In genomic region chr16:67245189-67245585, GRCh38 we compare ENCODE assay signal across 2 cellular contexts.
TF ChIP-seq lines count a peak whose summit lies in the region.

No MANE protein-coding gene starts in this region.

TF ChIP-seq in SK-N-SH, 30 proteins besides CTCF, POLR2A, EP300 and RAD21 (continued from another document):
- TF ChIP-seq RXRA (IDR thresholded peaks at IDR 0.05; ENCODE audit: borderline replicate concordance, low read depth) (no peak), SMC3 (IDR thresholded peaks at IDR 0.05; ENCODE audit: low read depth, low read length) (no peak), POLR2AphosphoS5 (IDR thresholded peaks at IDR 0.05; ENCODE audit: low read depth, low read length) (no peak), EZH2phosphoT487 (IDR thresholded peaks at IDR 0.05; ENCODE audit: borderline replicate concordance, low read depth) (no peak), MEF2A (IDR thresholded peaks at IDR 0.05; ENCODE audit: borderline replicate concordance, low read depth) (no peak), USF1 (IDR thresholded peaks at IDR 0.05; ENCODE audit: borderline replicate concordance, low read depth) (no peak), NFIC (IDR thresholded peaks at IDR 0.05; ENCODE audit: borderline replicate concordance) (no peak), TEAD4 (IDR thresholded peaks at IDR 0.05; ENCODE audit: borderline replicate concordance, insufficient read depth) (no peak), ELF1 (IDR thresholded peaks at IDR 0.05) (no peak), TAF1 (IDR thresholded peaks at IDR 0.05; ENCODE audit: borderline replicate concordance, low read depth, low read length) (no peak), RFX5 (IDR thresholded peaks at IDR 0.05; ENCODE audit: low read length) (no peak)
- TF ChIP-seq, protein P1, sequence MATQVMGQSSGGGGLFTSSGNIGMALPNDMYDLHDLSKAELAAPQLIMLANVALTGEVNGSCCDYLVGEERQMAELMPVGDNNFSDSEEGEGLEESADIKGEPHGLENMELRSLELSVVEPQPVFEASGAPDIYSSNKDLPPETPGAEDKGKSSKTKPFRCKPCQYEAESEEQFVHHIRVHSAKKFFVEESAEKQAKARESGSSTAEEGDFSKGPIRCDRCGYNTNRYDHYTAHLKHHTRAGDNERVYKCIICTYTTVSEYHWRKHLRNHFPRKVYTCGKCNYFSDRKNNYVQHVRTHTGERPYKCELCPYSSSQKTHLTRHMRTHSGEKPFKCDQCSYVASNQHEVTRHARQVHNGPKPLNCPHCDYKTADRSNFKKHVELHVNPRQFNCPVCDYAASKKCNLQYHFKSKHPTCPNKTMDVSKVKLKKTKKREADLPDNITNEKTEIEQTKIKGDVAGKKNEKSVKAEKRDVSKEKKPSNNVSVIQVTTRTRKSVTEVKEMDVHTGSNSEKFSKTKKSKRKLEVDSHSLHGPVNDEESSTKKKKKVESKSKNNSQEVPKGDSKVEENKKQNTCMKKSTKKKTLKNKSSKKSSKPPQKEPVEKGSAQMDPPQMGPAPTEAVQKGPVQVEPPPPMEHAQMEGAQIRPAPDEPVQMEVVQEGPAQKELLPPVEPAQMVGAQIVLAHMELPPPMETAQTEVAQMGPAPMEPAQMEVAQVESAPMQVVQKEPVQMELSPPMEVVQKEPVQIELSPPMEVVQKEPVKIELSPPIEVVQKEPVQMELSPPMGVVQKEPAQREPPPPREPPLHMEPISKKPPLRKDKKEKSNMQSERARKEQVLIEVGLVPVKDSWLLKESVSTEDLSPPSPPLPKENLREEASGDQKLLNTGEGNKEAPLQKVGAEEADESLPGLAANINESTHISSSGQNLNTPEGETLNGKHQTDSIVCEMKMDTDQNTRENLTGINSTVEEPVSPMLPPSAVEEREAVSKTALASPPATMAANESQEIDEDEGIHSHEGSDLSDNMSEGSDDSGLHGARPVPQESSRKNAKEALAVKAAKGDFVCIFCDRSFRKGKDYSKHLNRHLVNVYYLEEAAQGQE (IDR thresholded peaks at IDR 0.05; ENCODE audit: low read depth, low read length) = no peak
- TF ChIP-seq, protein P2, sequence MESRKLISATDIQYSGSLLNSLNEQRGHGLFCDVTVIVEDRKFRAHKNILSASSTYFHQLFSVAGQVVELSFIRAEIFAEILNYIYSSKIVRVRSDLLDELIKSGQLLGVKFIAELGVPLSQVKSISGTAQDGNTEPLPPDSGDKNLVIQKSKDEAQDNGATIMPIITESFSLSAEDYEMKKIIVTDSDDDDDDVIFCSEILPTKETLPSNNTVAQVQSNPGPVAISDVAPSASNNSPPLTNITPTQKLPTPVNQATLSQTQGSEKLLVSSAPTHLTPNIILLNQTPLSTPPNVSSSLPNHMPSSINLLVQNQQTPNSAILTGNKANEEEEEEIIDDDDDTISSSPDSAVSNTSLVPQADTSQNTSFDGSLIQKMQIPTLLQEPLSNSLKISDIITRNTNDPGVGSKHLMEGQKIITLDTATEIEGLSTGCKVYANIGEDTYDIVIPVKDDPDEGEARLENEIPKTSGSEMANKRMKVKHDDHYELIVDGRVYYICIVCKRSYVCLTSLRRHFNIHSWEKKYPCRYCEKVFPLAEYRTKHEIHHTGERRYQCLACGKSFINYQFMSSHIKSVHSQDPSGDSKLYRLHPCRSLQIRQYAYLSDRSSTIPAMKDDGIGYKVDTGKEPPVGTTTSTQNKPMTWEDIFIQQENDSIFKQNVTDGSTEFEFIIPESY (IDR thresholded peaks at IDR 0.05; ENCODE audit: borderline replicate concordance, low read depth) = no peak

TF ChIP-seq in SK-N-SH treated with all-trans-retinoic acid at 6 μM for 48 hours, 23 proteins besides CTCF, POLR2A, EP300 and RAD21:
- TF ChIP-seq, protein P3, sequence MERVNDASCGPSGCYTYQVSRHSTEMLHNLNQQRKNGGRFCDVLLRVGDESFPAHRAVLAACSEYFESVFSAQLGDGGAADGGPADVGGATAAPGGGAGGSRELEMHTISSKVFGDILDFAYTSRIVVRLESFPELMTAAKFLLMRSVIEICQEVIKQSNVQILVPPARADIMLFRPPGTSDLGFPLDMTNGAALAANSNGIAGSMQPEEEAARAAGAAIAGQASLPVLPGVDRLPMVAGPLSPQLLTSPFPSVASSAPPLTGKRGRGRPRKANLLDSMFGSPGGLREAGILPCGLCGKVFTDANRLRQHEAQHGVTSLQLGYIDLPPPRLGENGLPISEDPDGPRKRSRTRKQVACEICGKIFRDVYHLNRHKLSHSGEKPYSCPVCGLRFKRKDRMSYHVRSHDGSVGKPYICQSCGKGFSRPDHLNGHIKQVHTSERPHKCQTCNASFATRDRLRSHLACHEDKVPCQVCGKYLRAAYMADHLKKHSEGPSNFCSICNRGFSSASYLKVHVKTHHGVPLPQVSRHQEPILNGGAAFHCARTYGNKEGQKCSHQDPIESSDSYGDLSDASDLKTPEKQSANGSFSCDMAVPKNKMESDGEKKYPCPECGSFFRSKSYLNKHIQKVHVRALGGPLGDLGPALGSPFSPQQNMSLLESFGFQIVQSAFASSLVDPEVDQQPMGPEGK (CRISPR knock-in tag; IDR thresholded peaks at IDR 0.05; ENCODE audit: borderline replicate concordance) = no peak
- no peak for TF ChIP-seq TOX (CRISPR knock-in tag; IDR thresholded peaks at IDR 0.05; ENCODE audit: borderline replicate concordance)
- TF ChIP-seq GLIS3 (CRISPR knock-in tag; IDR thresholded peaks at IDR 0.05) = no peak
